Comparison of ENCODE assay signal across 1 cellular context in the genomic region with DNA sequence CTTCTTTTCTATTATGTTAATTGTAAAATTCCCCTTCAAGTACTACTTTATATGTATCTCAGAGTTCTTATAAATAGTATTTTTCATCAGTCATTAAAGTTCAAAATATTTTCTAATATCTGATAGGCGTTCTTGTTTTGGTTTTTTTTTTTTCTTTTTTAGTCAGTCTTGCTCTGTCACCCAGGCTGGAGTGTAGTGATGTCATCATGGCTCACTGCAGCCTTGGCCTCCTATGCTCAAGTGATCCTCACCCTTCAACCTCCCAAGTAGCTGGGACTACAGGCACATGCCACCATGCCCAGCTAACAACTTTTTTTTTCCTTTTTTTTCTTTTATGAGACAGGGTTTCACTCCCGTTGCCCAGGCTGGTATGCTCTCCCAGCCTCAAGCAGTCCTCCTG.
TF ChIP-seq lines count a peak whose summit lies in the region.

No MANE protein-coding gene starts in this region.

TF ChIP-seq in K562, 482 proteins besides CTCF, POLR2A, EP300 and RAD21:
- TF ChIP-seq PHF20 (IDR thresholded peaks at IDR 0.05; ENCODE audit: partially characterized antibody) (peak; percentile 10), ZNF445 (CRISPR knock-in tag; IDR thresholded peaks at IDR 0.05; ENCODE audit: low read depth) (no peak)
- TF ChIP-seq, protein P1, sequence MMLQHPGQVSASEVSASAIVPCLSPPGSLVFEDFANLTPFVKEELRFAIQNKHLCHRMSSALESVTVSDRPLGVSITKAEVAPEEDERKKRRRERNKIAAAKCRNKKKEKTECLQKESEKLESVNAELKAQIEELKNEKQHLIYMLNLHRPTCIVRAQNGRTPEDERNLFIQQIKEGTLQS (IDR thresholded peaks at IDR 0.05) = peak; percentile 71
- TF ChIP-seq, protein P1 (CRISPR knock-in tag; conservative IDR thresholded peaks at IDR 0.05) = no peak
